Comparison of ENCODE assay signal across 12 cellular contexts in the genomic region with DNA sequence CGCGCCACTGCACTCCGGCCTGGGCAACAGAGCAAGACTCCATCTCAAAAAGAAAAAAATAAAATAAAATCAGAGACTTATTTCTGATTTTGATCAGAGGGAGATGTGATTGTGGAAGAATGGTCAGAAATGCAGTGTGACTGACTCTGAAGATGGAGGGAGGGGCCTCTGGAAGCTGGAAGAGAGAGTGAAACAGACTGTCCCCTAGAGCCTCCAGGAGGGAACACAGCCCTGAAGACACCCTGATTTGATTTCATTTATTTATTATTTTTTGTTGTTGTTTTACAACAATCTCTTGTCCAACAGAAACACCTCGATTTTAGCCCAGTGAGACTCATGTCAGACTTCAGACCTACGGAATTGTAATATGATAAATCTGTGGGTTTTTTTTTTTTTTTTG. TPM values are rescaled to one million over a fixed set of nuclear protein-coding genes. Genes with fewer than 3 reads are reported as not detected.
DNase-seq lines count a peak whose midpoint lies in the region; ATAC-seq and TF ChIP-seq lines count a peak whose summit lies in the region.
"Had no signal": no experiment of that assay in that cellular context is flagged by ENCODE, and none has a peak within 500 bp of the region (broad histone marks: within the 10 kb centered on the region; RNA-seq: fewer than 3 reads in every experiment).

No MANE protein-coding gene starts in this region.

- H3K4me3 ChIP-seq in BJ (ENCODE audit: low read depth, low read length) (no peak overlapping the region), WI38 (ENCODE audit: low read depth, low read length) (no peak overlapping the region), esophagus squamous epithelium (no peak overlapping the region)
- H3K4me3 ChIP-seq: lower lobe of right lung, SK-N-MC had no signal

- CTCF ChIA-PET in BJ (lab: Yijun Ruan, JAX): interaction anchor here (3.3 kb wide), 1 partner anchor 23 kb away, joined by 18 read pairs; no protein-coding TSS in a partner anchor

- intact Hi-C loops in esophagus squamous epithelium (cut with DNase I): no loop called here

- no peak for ATAC-seq in HG03108 (IDR thresholded peaks at IDR 0.05; ENCODE audit: unreplicated experiment)
- ATAC-seq: lower lobe of right lung had no signal

- no peaks in the 10 kb centered on the region for H3K9me3 ChIP-seq in esophagus squamous epithelium
- H3K9me3 ChIP-seq: lower lobe of right lung had no signal

- H3K4me1 ChIP-seq in esophagus squamous epithelium: no peaks in the 10 kb centered on the region
- H3K4me1 ChIP-seq: lower lobe of right lung had no signal

- DNase-seq in BJ (ENCODE audit: low read depth) (no peak), HT-29 (ENCODE audit: low spot score) (peak; percentile 23), iris pigment epithelial cell (ENCODE audit: low read depth) (peak; percentile 40), NOMO-1 (lab: John Stamatoyannopoulos, UW; ENCODE audit: unreplicated experiment in 2 of 2) (no peak), esophagus squamous epithelium (lab: John Stamatoyannopoulos, UW) (no peak)
- DNase-seq in activated CD8-positive, alpha-beta memory T cell treated with anti-CD3 and anti-CD28 coated beads, Interleukin-2, amount 50 U/mL, for 48 hours: no peak
- DNase-seq: amniotic stem cell, lower lobe of right lung, NCI-H2107 had no signal

- H3K27me3 ChIP-seq in BJ (ENCODE audit: control insufficient read depth, insufficient read depth, low read length) (no peaks in the 10 kb centered on the region; the same call in 1 of the 2 replicates), esophagus squamous epithelium (no peaks in the 10 kb centered on the region)

- 0 out of 2 replicates have a peak, but pooled peaks have one; percentile 17 for TF ChIP-seq CTCF in BJ (IDR thresholded peaks at IDR 0.05; ENCODE audit: insufficient read depth, low read depth, low read length)
- TF ChIP-seq CTCF in WI38 (IDR thresholded peaks at IDR 0.05; ENCODE audit: low read depth, low read length): peak; percentile 14; the same call in 1 of the 2 replicates
- TF ChIP-seq CTCF in esophagus squamous epithelium (IDR thresholded peaks at IDR 0.05): peak in 1 of 6 experiments; percentile 21

- 84 to 90% methylated on average over 5 of the region's 5 CpGs for WGBS in esophagus squamous epithelium, 2 donors

- H3K27ac ChIP-seq in esophagus squamous epithelium: no peak overlapping the region
- H3K27ac ChIP-seq: lower lobe of right lung, SK-N-MC had no signal

- POLR2A ChIA-PET in BJ (lab: Charles Lee): no interaction called here

- no peak for TF ChIP-seq POLR2A in esophagus squamous epithelium (IDR thresholded peaks at IDR 0.05)

- H3K36me3 ChIP-seq in BJ (ENCODE audit: control insufficient read depth, insufficient read depth, low read length) (peaks cover 2% of the 10 kb centered on the region; the same call in 1 of the 2 replicates), esophagus squamous epithelium (peaks cover 0 to 9% (median 0%) of the 10 kb centered on the region in 3 donors)

RNA-seq across cellular contexts. Expression of a gene that starts 26.1 kb away (rescaled TPM):
- 27.4 and 27.8 TPM in 2 replicates for polyA plus RNA-seq in BJ (2011; rRNA removed)
- 6.5 and 9.4 TPM in 2 replicates for polyA minus RNA-seq in BJ (2011; rRNA and poly(A)+ RNA removed)
- 28.3 and 34.3 TPM in 2 replicates for total RNA-seq in HT-29 (2014; rRNA removed; shearing (Covaris generic))
- total RNA-seq in esophagus squamous epithelium: 10 to 100 TPM; 16.2 to 41.4 (median 25.8) TPM

RNA-seq across cellular contexts. Expression of a gene that starts 28.7 kb away (rescaled TPM):
- 14.9 and 22.2 TPM in 2 replicates for polyA plus RNA-seq in BJ (2011; rRNA removed)
- polyA minus RNA-seq in BJ (2011; rRNA and poly(A)+ RNA removed): 6.6 and 8.8 TPM in 2 replicates
- total RNA-seq in HT-29 (2014; rRNA removed; shearing (Covaris generic)): not detected in 2 replicates
- total RNA-seq in esophagus squamous epithelium: 1 to 10 TPM in 3 of 4 donors, under 1 TPM in 1; 0.53 to 3.6 (median 1.8) TPM

RNA-seq across cellular contexts. Expression of a gene that starts 55.6 kb away (rescaled TPM):
- 5.9 and 7.6 TPM in 2 replicates for polyA plus RNA-seq in BJ (2011; rRNA removed)
- polyA minus RNA-seq in BJ (2011; rRNA and poly(A)+ RNA removed): 5.5 and 7.6 TPM in 2 replicates
- 42.6 and 43.3 TPM in 2 replicates for total RNA-seq in HT-29 (2014; rRNA removed; shearing (Covaris generic))
- 10 to 100 TPM; 17.0 to 28.7 (median 25.1) TPM for total RNA-seq in esophagus squamous epithelium

Comparison
In these comparisons a context has a peak if more than half of its experiments do, and no peak if none do; other contexts are left out.
1. DNase-seq: peak in HT-29 (single experiment) and iris pigment epithelial cell (single experiment); none in BJ (single experiment), NOMO-1 (0 of 2), esophagus squamous epithelium (single experiment) and activated CD8-positive, alpha-beta memory T cell treated with anti-CD3 and anti-CD28 coated beads, Interleukin-2, amount 50 U/mL, for 48 hours (single experiment).